In the genomic region with DNA sequence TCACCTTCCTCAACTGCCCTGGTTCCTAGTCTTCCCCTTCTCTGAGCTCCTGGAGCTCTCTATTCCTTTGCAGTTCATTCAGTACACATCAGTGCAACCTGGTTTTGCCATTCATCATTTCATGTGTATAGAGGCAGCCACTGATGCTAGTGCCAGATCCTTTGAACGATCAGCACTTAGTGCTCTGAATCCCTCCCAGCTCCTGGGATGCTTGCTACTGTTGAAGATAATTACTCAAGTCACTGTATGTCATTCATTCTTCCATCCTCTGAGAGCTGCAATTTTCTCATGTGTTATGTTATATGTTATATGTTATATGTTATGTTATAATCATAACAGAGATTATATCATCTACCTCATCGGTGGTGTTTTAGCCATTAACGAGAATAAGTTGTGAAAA, we compare ENCODE assay signal across 6 cellular contexts.
"Had no signal": no experiment of that assay in that cellular context is flagged by ENCODE, and none has a peak within 500 bp of the region (broad histone marks: within the 10 kb centered on the region; RNA-seq: fewer than 3 reads in every experiment).

No MANE protein-coding gene starts in this region.

- H3K27ac Mint-ChIP-seq: GM23338, H9, IgD-negative memory B cell had no signal

- DNase-seq: H9, HCEC 1CT had no signal

- H3K4me1 Mint-ChIP-seq: GM23338, IgD-negative memory B cell had no signal

- H3K27ac ChIP-seq: HL-60 had no signal

- H3K9me3 Mint-ChIP-seq: GM23338, H9 had no signal

- H3K4me3 Mint-ChIP-seq: GM23338, H9, IgD-negative memory B cell had no signal

- H3K36me3 Mint-ChIP-seq: IgD-negative memory B cell had no signal

- H3K4me3 ChIP-seq: GM23338 had no signal

- ATAC-seq: GM23338, HepG2 had no signal
